In genomic region chr18:48815581-48816324, GRCh38 we compare ENCODE assay signal across 11 cellular contexts.
DNase-seq lines count a peak whose midpoint lies in the region; ATAC-seq, FAIRE-seq and TF ChIP-seq lines count a peak whose summit lies in the region.
"Had no signal": no experiment of that assay in that cellular context is flagged by ENCODE, and none has a peak within 500 bp of the region (broad histone marks: within the 10 kb centered on the region; RNA-seq: fewer than 3 reads in every experiment).

No MANE protein-coding gene starts in this region.

- no peak overlapping the region for H4K91ac ChIP-seq in IMR-90 (ENCODE audit: insufficient read depth, low read depth, low read length)

- WGBS in IMR-90 (ENCODE audit: extremely low coverage in 2 of 2, insufficient read length in 1 of 2), 2 experiments, result 100% methylated on average over 1 of the region's 5 CpGs; no CpG with 5 or more reads in 1 of the 2 experiments
- 79 to 95% (median 92%) methylated on average over 5 of the region's 5 CpGs for WGBS in ovary, 3 donors

- FAIRE-seq in astrocyte (lab: Jason Lieb, UNC), result no peak

- no peak for ATAC-seq in CD4-positive, CD25-positive, alpha-beta regulatory T cell (ENCODE audit: low read depth in 2 of 2)
- ATAC-seq in IMR-90 (ENCODE audit: low read depth), result peak; percentile 31; the same call in 1 of the 2 replicates
- no peak for ATAC-seq in GM19351 (IDR thresholded peaks at IDR 0.05; ENCODE audit: unreplicated experiment)
- no peak for ATAC-seq in GM21786 (IDR thresholded peaks at IDR 0.05; ENCODE audit: unreplicated experiment)

- in situ Hi-C loops in IMR-90 (cut with MboI; ENCODE audit: low sequenced_read_pairs), result no loop called here

- no peak for TF ChIP-seq EP300 in ovary (IDR thresholded peaks at IDR 0.05)

- H3K18ac ChIP-seq in IMR-90 (ENCODE audit: low read depth, low read length), result no peak overlapping the region

- H3K4me2 ChIP-seq in IMR-90 (ENCODE audit: low read depth, low read length), result no peak overlapping the region
- H3K4me2 ChIP-seq in astrocyte (ENCODE audit: low read length), result no peak overlapping the region

- peak overlapping the region; percentile 21 for H3K27ac ChIP-seq in CD4-positive, CD25-positive, alpha-beta regulatory T cell (ENCODE audit: insufficient read depth, low read length, poor library complexity, severe bottlenecking)
- H3K27ac ChIP-seq in IMR-90 (ENCODE audit: insufficient read depth, low read length) (no peak overlapping the region), astrocyte (ENCODE audit: low read depth, low read length) (peak overlapping the region; percentile 0), ovary (no peak overlapping the region)
- H3K27ac ChIP-seq: vagina had no signal

- no TSS peak for BruUV-seq in IMR-90 (replicated peaks; lab: Mats Ljungman, UMichigan)

- H4K8ac ChIP-seq in IMR-90 (ENCODE audit: low read depth in 2 of 2, low read length in 2 of 2), result no peak overlapping the region

- CTCF ChIA-PET in IMR-90 (lab: Yijun Ruan, JAX), result interaction anchor here (1.0 kb wide), 1 partner anchor 38 kb away, joined by 3 read pairs; no protein-coding TSS in a partner anchor

- H3K4me3 ChIP-seq in CD4-positive, CD25-positive, alpha-beta regulatory T cell (ENCODE audit: low read depth, low read length), result no peak overlapping the region
- no peak overlapping the region for H3K4me3 ChIP-seq in IMR-90 (ENCODE audit: insufficient read depth, low read depth, low read length)
- no peak overlapping the region for H3K4me3 ChIP-seq in astrocyte (ENCODE audit: insufficient read depth, low read depth, low read length)
- no peak overlapping the region for H3K4me3 ChIP-seq in ovary
- H3K4me3 ChIP-seq: vagina had no signal

- H3K56ac ChIP-seq in IMR-90 (ENCODE audit: extremely low read depth, insufficient read depth, low read length), result no peak overlapping the region

- no peaks in the 10 kb centered on the region for H3K27me3 ChIP-seq in CD4-positive, CD25-positive, alpha-beta regulatory T cell (ENCODE audit: control insufficient read depth, insufficient read depth, low read length)
- H3K27me3 ChIP-seq in IMR-90 (ENCODE audit: control insufficient read depth, insufficient read depth, low read length) (no peaks in the 10 kb centered on the region), astrocyte (ENCODE audit: insufficient read depth, low read length) (no peaks in the 10 kb centered on the region), ovary (no peaks in the 10 kb centered on the region)
- H3K27me3 ChIP-seq: vagina had no signal

- H3K14ac ChIP-seq in IMR-90 (replicated peaks; ENCODE audit: low read depth, low read length), result 0 out of 2 replicates have a peak overlapping the region, but pooled peaks have one; percentile 14

- H2AK9ac ChIP-seq in IMR-90 (replicated peaks; ENCODE audit: low read depth, low read length, poor library complexity), result no peak overlapping the region

- no peak overlapping the region for H2BK5ac ChIP-seq in IMR-90 (ENCODE audit: low read depth, low read length, poor library complexity, severe bottlenecking)

- peaks cover 0 to 3% (median 0%) of the 10 kb centered on the region in 7 donors for H3K9me3 Mint-ChIP-seq in CD4-positive, CD25-positive, alpha-beta regulatory T cell
- no peaks in the 10 kb centered on the region for H3K9me3 Mint-ChIP-seq in astrocyte (ENCODE audit: unreplicated experiment)

- peak overlapping the region; percentile 14; the same call in 1 of the 2 replicates for H2AK5ac ChIP-seq in IMR-90 (ENCODE audit: low read depth, low read length)

- no peaks in the 10 kb centered on the region for H3K36me3 Mint-ChIP-seq in CD4-positive, CD25-positive, alpha-beta regulatory T cell
- H3K36me3 Mint-ChIP-seq in astrocyte (ENCODE audit: low read depth, unreplicated experiment), result peaks cover 39% of the 10 kb centered on the region

- H4K20me1 ChIP-seq in IMR-90 (ENCODE audit: insufficient read depth, low read length), result peaks cover 19% of the 10 kb centered on the region
- H4K20me1 ChIP-seq in astrocyte (ENCODE audit: insufficient read depth, low read length), result peaks cover 6% of the 10 kb centered on the region

- H3K4me1 Mint-ChIP-seq in CD4-positive, CD25-positive, alpha-beta regulatory T cell, result peaks cover 20 to 53% (median 40%) of the 10 kb centered on the region in 4 donors
- peaks cover 24% of the 10 kb centered on the region for H3K4me1 Mint-ChIP-seq in astrocyte (ENCODE audit: low read depth, unreplicated experiment)

- no peak overlapping the region for H2BK20ac ChIP-seq in IMR-90 (ENCODE audit: low read depth, low read length)

- no peak overlapping the region for H3K9ac ChIP-seq in IMR-90 (ENCODE audit: low read depth, low read length)
- H3K9ac ChIP-seq in astrocyte (ENCODE audit: low read length), result no peak overlapping the region

- H2BK15ac ChIP-seq in IMR-90 (ENCODE audit: low read depth, low read length), result no peak overlapping the region

- no peak for DNase-seq in CD4-positive, CD25-positive, alpha-beta regulatory T cell
- DNase-seq in IMR-90 (peak; percentile 62), astrocyte (ENCODE audit: low read depth) (peak; percentile 55), ovary (peak in 3 of 5 donors; percentile 1 to 10 (median 2)), NCI-H1105 treated with DMSO at 0.1 percent for 48 hours (lab: John Stamatoyannopoulos, UW) (no peak), mucosa of gallbladder (ENCODE audit: low spot score) (no peak)
- DNase-seq: hippocampal formation, NCI-H446 treated with DMSO at 0.1 percent for 48 hours had no signal

- peaks cover 31% of the 10 kb centered on the region for H3K4me1 ChIP-seq in CD4-positive, CD25-positive, alpha-beta regulatory T cell (ENCODE audit: control insufficient read depth, insufficient read depth, low read length, poor library complexity, severe bottlenecking)
- peaks cover 10% of the 10 kb centered on the region for H3K4me1 ChIP-seq in IMR-90 (ENCODE audit: control insufficient read depth, insufficient read depth, low read length)
- peaks cover 7% of the 10 kb centered on the region for H3K4me1 ChIP-seq in astrocyte (ENCODE audit: insufficient read depth, low read length)
- H3K4me1 ChIP-seq in ovary (ENCODE audit: insufficient read depth), result peaks cover 2% of the 10 kb centered on the region

- H4K5ac ChIP-seq in IMR-90 (ENCODE audit: low read depth, low read length), result no peak overlapping the region

- dilution Hi-C loops in IMR-90 (cut with HindIII; ENCODE audit: low sequenced_read_pairs, unreplicated experiment), result no loop called here

- peaks cover 28 to 63% of the 10 kb centered on the region in 2 experiments for H3K79me1 ChIP-seq in IMR-90 (ENCODE audit: low read depth in 1 of 2, low read length in 2 of 2)

- no peak overlapping the region for H2BK120ac ChIP-seq in IMR-90 (ENCODE audit: low read depth, low read length)

- H3K27ac Mint-ChIP-seq in CD4-positive, CD25-positive, alpha-beta regulatory T cell, result peak overlapping the region; percentile 35 to 92 (median 86)
- no peak overlapping the region for H3K27ac Mint-ChIP-seq in astrocyte (ENCODE audit: unreplicated experiment)

- H2AFZ ChIP-seq in IMR-90 (replicated peaks; ENCODE audit: low read length, poor library complexity) (no peak overlapping the region), astrocyte (ENCODE audit: low read depth, low read length) (no peak overlapping the region)

- H3K4me3 Mint-ChIP-seq in CD4-positive, CD25-positive, alpha-beta regulatory T cell, result peak overlapping the region in 1 of 4 donors; percentile 70
- H3K4me3 Mint-ChIP-seq in astrocyte (ENCODE audit: unreplicated experiment), result no peak overlapping the region

- no peak for TF ChIP-seq POLR2A in IMR-90 (IDR thresholded peaks at IDR 0.05; ENCODE audit: low read depth, low read length)
- TF ChIP-seq POLR2A in ovary (IDR thresholded peaks at IDR 0.05), result no peak

- H3K27me3 Mint-ChIP-seq in CD4-positive, CD25-positive, alpha-beta regulatory T cell, result no peaks in the 10 kb centered on the region
- H3K27me3 Mint-ChIP-seq in astrocyte (ENCODE audit: low read depth, unreplicated experiment), result no peaks in the 10 kb centered on the region

- no peak overlapping the region for H3K23ac ChIP-seq in IMR-90 (ENCODE audit: low read depth, low read length)

- peak overlapping the region; percentile 19; the same call in 1 of the 2 replicates for H3K4ac ChIP-seq in IMR-90 (ENCODE audit: low read depth, low read length)

- TF ChIP-seq RAD21 in IMR-90 (IDR thresholded peaks at IDR 0.05; ENCODE audit: low read length), result no peak

- peaks cover 26% of the 10 kb centered on the region for H3K9me1 ChIP-seq in IMR-90 (ENCODE audit: insufficient read depth, low read length)

- POLR2A ChIA-PET in IMR-90 (lab: Charles Lee; ENCODE audit: unreplicated experiment), result no interaction called here

- TF ChIP-seq CTCF in IMR-90 (conservative IDR thresholded peaks at IDR 0.05; ENCODE audit: low read depth, low read length), result no peak
- no peak for TF ChIP-seq CTCF in astrocyte (IDR thresholded peaks at IDR 0.05; ENCODE audit: insufficient read depth, low read depth, low read length)
- TF ChIP-seq CTCF in ovary (IDR thresholded peaks at IDR 0.05), result no peak

- H3K36me3 ChIP-seq in CD4-positive, CD25-positive, alpha-beta regulatory T cell (ENCODE audit: control insufficient read depth, insufficient read depth, low read length), result no peaks in the 10 kb centered on the region
- peaks cover 34% of the 10 kb centered on the region for H3K36me3 ChIP-seq in IMR-90 (ENCODE audit: control insufficient read depth, insufficient read depth, low read length)
- H3K36me3 ChIP-seq in astrocyte (ENCODE audit: insufficient read depth, low read length), result no peaks in the 10 kb centered on the region
- H3K36me3 ChIP-seq in ovary, result no peaks in the 10 kb centered on the region

- no peaks in the 10 kb centered on the region for H3K9me3 ChIP-seq in CD4-positive, CD25-positive, alpha-beta regulatory T cell (ENCODE audit: control insufficient read depth in 2 of 2, low read length in 2 of 2)
- no peaks in the 10 kb centered on the region for H3K9me3 ChIP-seq in IMR-90 (ENCODE audit: control insufficient read depth, insufficient read depth, low read length)
- H3K9me3 ChIP-seq in astrocyte (ENCODE audit: insufficient read depth, low read depth, low read length), result no peaks in the 10 kb centered on the region
- H3K9me3 ChIP-seq in ovary, result no peaks in the 10 kb centered on the region
- H3K9me3 ChIP-seq: vagina had no signal

- no peaks in the 10 kb centered on the region for H3K79me2 ChIP-seq in astrocyte (ENCODE audit: insufficient read depth, low read length)

- intact Hi-C loops in IMR-90 (cut with micrococcal nuclease) (no loop called here), ovary (cut with DNase I) (no loop called here)

TF ChIP-seq in IMR-90, 13 proteins besides CTCF, POLR2A, EP300 and RAD21 (continues in another document):
- no peak for TF ChIP-seq RCOR1 (IDR thresholded peaks at IDR 0.05; ENCODE audit: insufficient replicate concordance, low read length)
- TF ChIP-seq MXI1 (IDR thresholded peaks at IDR 0.05; ENCODE audit: borderline replicate concordance, low read depth, low read length), result no peak

Comparison
In these comparisons a context has a peak if more than half of its experiments do, and no peak if none do; other contexts are left out.
1. DNase-seq: peak in IMR-90 (single experiment), astrocyte (single experiment) and ovary (3 of 5); none in CD4-positive, CD25-positive, alpha-beta regulatory T cell (0 of 3), NCI-H1105 treated with DMSO at 0.1 percent for 48 hours (single experiment) and mucosa of gallbladder (single experiment).
2. H3K27ac ChIP-seq: peak in CD4-positive, CD25-positive, alpha-beta regulatory T cell (single experiment) and astrocyte (single experiment); none in IMR-90 (single experiment) and ovary (0 of 2).